In the genomic region with DNA sequence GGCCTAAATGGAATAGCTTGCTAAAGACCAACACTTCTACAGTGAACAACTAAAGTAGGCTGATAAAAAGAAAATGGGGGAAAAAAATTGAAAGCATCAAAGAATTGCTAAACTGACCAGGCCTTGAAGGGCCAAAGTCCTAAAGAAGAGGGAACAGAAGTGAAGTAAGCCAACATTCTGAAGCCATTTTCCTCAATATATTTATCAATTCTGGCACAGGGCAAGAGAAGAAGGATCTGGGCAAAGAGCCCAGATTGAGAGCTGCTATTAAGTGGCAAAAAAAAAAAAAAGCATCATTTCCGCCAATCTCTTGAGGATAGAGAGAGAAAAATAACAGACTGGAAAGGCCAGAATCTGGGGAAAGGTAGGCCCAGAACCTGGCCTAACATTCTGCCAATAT, we compare ENCODE assay signal across 20 cellular contexts. TPM values are rescaled to one million over a fixed set of nuclear protein-coding genes. Genes with fewer than 3 reads are reported as not detected.
DNase-seq lines count a peak whose midpoint lies in the region; TF ChIP-seq lines count a peak whose summit lies in the region.
"Had no signal": no experiment of that assay in that cellular context is flagged by ENCODE, and none has a peak within 500 bp of the region (broad histone marks: within the 10 kb centered on the region; RNA-seq: fewer than 3 reads in every experiment).

No MANE protein-coding gene starts in this region.

- no peak for TF ChIP-seq CTCF in fibroblast of mammary gland (conservative IDR thresholded peaks at IDR 0.05; ENCODE audit: control insufficient read depth, insufficient read depth, low read depth, low read length)

- H3K4me3 ChIP-seq in fibroblast of mammary gland (ENCODE audit: control insufficient read depth, low read depth, low read length), result no peak overlapping the region
- H3K4me3 ChIP-seq: gastroesophageal sphincter, lower lobe of right lung, prostate gland had no signal

- peak; percentile 81 for DNase-seq in NCI-H1694 (lab: John Stamatoyannopoulos, UW)
- peak; percentile 85 for DNase-seq in NCI-H446 treated with DMSO at 0.1 percent for 48 hours (lab: John Stamatoyannopoulos, UW)
- DNase-seq in fibroblast of mammary gland (ENCODE audit: low read depth), result peak; percentile 38
- DNase-seq in pulmonary artery endothelial cell (ENCODE audit: low read depth, low spot score), result peak; percentile 35
- DNase-seq in central memory CD4-positive, alpha-beta T cell, result no peak
- DNase-seq in NCI-H2107 treated with DMSO at 0.1 percent for 48 hours (lab: John Stamatoyannopoulos, UW; ENCODE audit: unreplicated experiment), result no peak
- no peak for DNase-seq in middle frontal gyrus (ENCODE audit: extremely low spot score, low spot score)
- no peak for DNase-seq in activated CD8-positive, alpha-beta memory T cell treated with anti-CD3 and anti-CD28 coated beads, Interleukin-2, amount 50 U/mL, for 4 hours
- DNase-seq: activated effector memory CD4-positive, alpha-beta T cell treated with Interleukin-2 at 50 U/mL for 16 hours; AML-193; Calu3; KBM-7; lower lobe of right lung; MV-4-11; natural killer cell; NCI-H524; stimulated activated naive CD4-positive, alpha-beta T cell; trophoblast cell had no signal

RNA-seq across cellular contexts. Expression of a gene that starts 25.7 kb away (rescaled TPM):
- 13.2 and 14.9 TPM in 2 replicates for total RNA-seq in pulmonary artery endothelial cell

Comparison
In these comparisons a context has a peak if more than half of its experiments do, and no peak if none do; other contexts are left out.
1. DNase-seq: peak in NCI-H1694 (single experiment), NCI-H446 treated with DMSO at 0.1 percent for 48 hours (single experiment), fibroblast of mammary gland (single experiment) and pulmonary artery endothelial cell (single experiment); none in central memory CD4-positive, alpha-beta T cell (single experiment), NCI-H2107 treated with DMSO at 0.1 percent for 48 hours (single experiment), middle frontal gyrus (single experiment) and activated CD8-positive, alpha-beta memory T cell treated with anti-CD3 and anti-CD28 coated beads, Interleukin-2, amount 50 U/mL, for 4 hours (single experiment).